8 cellular contexts compared by ENCODE assay signal in the genomic region with DNA sequence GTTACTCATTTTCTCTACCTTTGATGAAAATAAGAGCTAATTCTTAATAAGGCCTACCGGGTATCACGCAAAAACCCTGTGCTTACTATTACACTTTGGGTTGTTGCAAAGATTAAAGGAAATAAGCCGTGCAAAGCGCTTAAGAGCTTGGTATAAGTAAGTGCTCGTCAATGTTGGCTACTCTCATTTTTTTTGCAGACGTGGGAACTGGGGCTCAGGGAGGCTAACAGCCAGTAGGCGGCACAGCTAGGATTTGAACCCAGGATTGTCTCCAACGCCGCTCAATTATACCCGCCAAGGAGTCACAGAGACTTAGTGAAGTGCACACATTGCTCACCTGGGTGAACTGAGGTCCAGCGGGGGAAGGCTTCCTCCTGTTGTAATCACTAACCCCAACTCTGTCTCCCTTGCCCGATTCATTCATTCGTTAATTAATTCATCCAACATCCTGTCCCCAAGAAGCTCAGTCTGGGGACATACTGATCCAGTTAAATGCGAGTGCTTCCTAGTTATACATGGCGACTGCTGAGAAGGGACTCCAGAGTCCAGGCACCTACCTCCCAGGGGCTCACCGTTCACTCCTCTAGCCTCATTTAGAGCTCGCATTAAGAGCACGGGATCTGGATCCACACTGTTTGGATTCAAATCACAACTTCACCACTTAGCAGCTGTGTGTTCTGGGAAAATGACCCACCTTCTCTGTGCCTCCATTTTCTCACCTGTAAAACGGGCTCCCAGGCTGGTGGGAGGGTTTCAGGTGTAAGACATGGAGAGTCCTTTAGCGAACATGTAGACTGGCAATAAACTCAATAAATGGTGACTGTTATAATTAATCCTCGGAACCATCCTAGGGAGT. TPM values are rescaled to one million over a fixed set of nuclear protein-coding genes. Genes with fewer than 3 reads are reported as not detected.
A peak's percentile ranks its signal among the peaks of the same experiment; 100 is the strongest.
DNase-seq lines count a peak whose midpoint lies in the region; ATAC-seq lines count a peak whose summit lies in the region.

No MANE protein-coding gene starts in this region.

- intact Hi-C loops in aorta (cut with DNase I), result no loop called here

- H3K36me3 ChIP-seq in NT2/D1 (ENCODE audit: insufficient read depth, insufficient read length, low read length) (peaks cover 33% of the 10 kb centered on the region), aorta (ENCODE audit: control insufficient read depth in 1 of 2, insufficient read depth in 2 of 2, low read length in 1 of 2) (no peaks in the 10 kb centered on the region)

- ATAC-seq in aorta (ENCODE audit: low FRiP score), result no peak

- H3K9me3 ChIP-seq in NT2/D1 (ENCODE audit: insufficient read depth, low read length), result no peaks in the 10 kb centered on the region
- no peaks in the 10 kb centered on the region for H3K9me3 ChIP-seq in mononuclear cell (ENCODE audit: low read depth, low read length)
- H3K9me3 ChIP-seq in aorta (ENCODE audit: control insufficient read depth, low read length), result no peaks in the 10 kb centered on the region

- peak; percentile 26 for DNase-seq in SIG-M5 treated with dmso at 0.1 percent for 504 hours (lab: John Stamatoyannopoulos, UW; ENCODE audit: unreplicated experiment)
- no peak for DNase-seq in SIG-M5 (lab: John Stamatoyannopoulos, UW)
- DNase-seq in NT2/D1 (ENCODE audit: low read depth, low spot score), result no peak
- no peak for DNase-seq in aorta
- no peak for DNase-seq in NCI-H187 treated with DMSO at 0.1 percent for 48 hours (lab: John Stamatoyannopoulos, UW)
- no peak for DNase-seq in COLO829 (ENCODE audit: low spot score)

- peak overlapping the region; percentile 97 for H3K27ac ChIP-seq in cingulate gyrus (ENCODE audit: low read depth, low read length)
- H3K27ac ChIP-seq in aorta (ENCODE audit: low read depth in 1 of 2, low read length in 2 of 2), result peak overlapping the region in 1 of 2 donors; percentile 70

- H3K4me1 ChIP-seq in NT2/D1 (ENCODE audit: insufficient read depth, insufficient read length) (no peaks in the 10 kb centered on the region), mononuclear cell (ENCODE audit: insufficient read depth, low read length) (peaks cover 47% of the 10 kb centered on the region), aorta (ENCODE audit: control insufficient read depth in 1 of 2, insufficient read depth in 2 of 2, low read length in 2 of 2) (peaks cover 0 to 3% of the 10 kb centered on the region in 2 donors)

- H3K9ac ChIP-seq in NT2/D1 (ENCODE audit: insufficient read length, low read depth), result peak overlapping the region; percentile 66

- WGBS in aorta, 2 donors, result 37 to 39% methylated on average over 21 of the region's 21 CpGs

- H3K4me3 ChIP-seq in NT2/D1 (ENCODE audit: insufficient read length, low read depth) (peak overlapping the region; percentile 35), mononuclear cell (ENCODE audit: low read length) (peak overlapping the region; percentile 64), aorta (ENCODE audit: low read length in 2 of 2) (peak overlapping the region; percentile 12 to 19)

- H3K27me3 ChIP-seq in NT2/D1 (ENCODE audit: insufficient read depth, insufficient read length) (no peaks in the 10 kb centered on the region), mononuclear cell (ENCODE audit: insufficient read depth, low read length) (no peaks in the 10 kb centered on the region), aorta (ENCODE audit: control insufficient read depth in 1 of 2, insufficient read depth in 2 of 2, low read length in 1 of 2) (no peaks in the 10 kb centered on the region)

RNA-seq across cellular contexts. Expression of a gene that starts 0.9 kb away (rescaled TPM):
- total RNA-seq in mononuclear cell (24.5 TPM), aorta (1 to 10 TPM; 4.1 to 4.4 TPM)
- polyA plus RNA-seq in aorta, result 1 to 10 TPM; 4.0 to 6.8 TPM

RNA-seq across cellular contexts. Expression of a gene that starts 27.9 kb away (rescaled TPM):
- total RNA-seq in mononuclear cell (15.5 TPM), aorta (10 to 100 TPM; 11.8 to 14.7 TPM)
- polyA plus RNA-seq in aorta, result 10 to 100 TPM; 12.6 to 13.3 TPM

RNA-seq across cellular contexts. Expression of a gene that starts 37.5 kb away (rescaled TPM):
- total RNA-seq in mononuclear cell (3.3 TPM), aorta (10 to 100 TPM; 15.6 to 20.9 TPM)
- 10 to 100 TPM in 1 of 2 donors, 1 to 10 TPM in 1; 4.5 to 22.6 TPM for polyA plus RNA-seq in aorta

RNA-seq across cellular contexts. Expression of a gene that starts 47.1 kb away (rescaled TPM):
- total RNA-seq in mononuclear cell (not detected), aorta (not detected)
- polyA plus RNA-seq in aorta, result not detected
